ENCODE assay signal across 16 cellular contexts in the genomic region with DNA sequence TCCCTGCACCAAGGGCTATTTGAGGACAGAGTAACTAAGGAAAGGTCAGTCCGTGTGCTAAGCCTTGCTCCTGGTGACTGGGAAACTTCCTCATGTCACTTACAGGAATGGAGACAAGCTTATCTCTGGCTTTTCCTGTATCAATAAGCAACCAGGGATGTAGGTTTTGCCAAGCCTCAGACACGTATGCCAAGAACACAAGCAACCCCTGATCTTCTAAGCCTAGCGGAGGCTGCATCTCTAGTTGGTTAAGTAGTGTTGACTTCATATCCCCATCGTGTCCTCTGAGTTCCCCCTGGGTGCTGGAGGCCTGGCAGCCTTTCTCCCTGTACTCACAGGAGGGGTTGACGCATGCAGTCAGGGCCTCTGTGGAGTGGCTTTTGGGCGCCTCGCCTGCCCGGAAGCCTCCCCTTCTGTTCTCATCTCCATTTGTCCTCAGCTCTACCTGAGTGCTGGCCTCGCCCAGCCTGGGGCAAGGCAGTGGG. TPM values are rescaled to one million over a fixed set of nuclear protein-coding genes. Genes with fewer than 3 reads are reported as not detected.
DNase-seq lines count a peak whose midpoint lies in the region; ATAC-seq and TF ChIP-seq lines count a peak whose summit lies in the region.
"Had no signal": no experiment of that assay in that cellular context is flagged by ENCODE, and none has a peak within 500 bp of the region (broad histone marks: within the 10 kb centered on the region; RNA-seq: fewer than 3 reads in every experiment).

No MANE protein-coding gene starts in this region.

- CTCF ChIA-PET in CD8-positive, alpha-beta T cell (lab: Charles Lee), result interaction anchor here (1.2 to 7.3 kb wide), 5 partner anchors 10 to 60 kb away, joined by 3 to 51 read pairs (median 7); no protein-coding TSS in a partner anchor

- peak; percentile 76 for ATAC-seq in Right ventricle myocardium inferior
- peak; percentile 3 for ATAC-seq in mucosa of descending colon
- ATAC-seq in GM19351 (IDR thresholded peaks at IDR 0.05; ENCODE audit: unreplicated experiment), result no peak
- no peak for ATAC-seq in CD8-positive, alpha-beta T cell
- ATAC-seq: activated T-cell treated with anti-CD3 and anti-CD28 coated beads, Interleukin-2, amount 50 U/mL, for 72 hours; naive thymus-derived CD4-positive, alpha-beta T cell had no signal

- WGBS in testis, 2 donors, result 56 to 80% methylated on average over 9 of the region's 9 CpGs
- 91 to 94% methylated on average over 9 of the region's 9 CpGs for WGBS in GM23248 (ENCODE audit: low coverage in 1 of 2, low lambda C conversion rate in 2 of 2, missing lambda C conversion rate in 2 of 2), 2 experiments

- H3K36me3 Mint-ChIP-seq in CD8-positive, alpha-beta T cell, result no peaks in the 10 kb centered on the region
- H3K36me3 Mint-ChIP-seq: naive thymus-derived CD4-positive, alpha-beta T cell had no signal

- H3K4me3 ChIP-seq in adipocyte (ENCODE audit: low read length), result peak overlapping the region; percentile 90
- no peak overlapping the region for H3K4me3 ChIP-seq in mucosa of descending colon
- no peak overlapping the region for H3K4me3 ChIP-seq in testis
- H3K4me3 ChIP-seq in GM23248, result no peak overlapping the region
- H3K4me3 ChIP-seq in CD8-positive, alpha-beta T cell (ENCODE audit: low read depth, low read length), result no peak overlapping the region
- H3K4me3 ChIP-seq: HAP-1, skin epidermis had no signal

- H3K27me3 Mint-ChIP-seq in CD8-positive, alpha-beta T cell (ENCODE audit: low read depth), result peaks cover 14% of the 10 kb centered on the region

- H3K4me2 ChIP-seq in GM23248 (ENCODE audit: unreplicated experiment), result no peak overlapping the region

- H4K20me1 ChIP-seq in GM23248 (ENCODE audit: insufficient read depth), result no peaks in the 10 kb centered on the region

- H3K9ac ChIP-seq in adipocyte (ENCODE audit: low read length) (peak overlapping the region; percentile 86), GM23248 (no peak overlapping the region)

- H3K27me3 ChIP-seq in adipocyte (replicated peaks; ENCODE audit: control insufficient read depth, insufficient read depth, low read length), result no peaks in the 10 kb centered on the region
- no peaks in the 10 kb centered on the region for H3K27me3 ChIP-seq in testis
- H3K27me3 ChIP-seq in GM23248 (replicated peaks; ENCODE audit: insufficient read depth), result no peaks in the 10 kb centered on the region
- no peaks in the 10 kb centered on the region for H3K27me3 ChIP-seq in CD8-positive, alpha-beta T cell (ENCODE audit: insufficient read depth, low read length)

- H2AFZ ChIP-seq in GM23248, result no peak overlapping the region

- DNase-seq in adipocyte (ENCODE audit: low read depth) (no peak), Right ventricle myocardium inferior (ENCODE audit: missing footprints) (peak; percentile 85), mucosa of descending colon (no peak), testis (peak; percentile 50), GM23248 (no peak)
- DNase-seq in effector CD8-positive, alpha-beta T cell (lab: John Stamatoyannopoulos, UW), result no peak
- no peak for DNase-seq in CD8-positive, alpha-beta T cell
- DNase-seq: activated CD4-positive, alpha-beta T cell treated with anti-CD3 and anti-CD28 coated beads, Interleukin-2, amount 10 ng/mL, durations not matched to agents 7 days and 5 days; activated T-cell treated with anti-CD3 and anti-CD28 coated beads, Interleukin-2, amount 50 U/mL, for 72 hours; foreskin fibroblast; naive thymus-derived CD4-positive, alpha-beta T cell; NCI-H187 treated with DMSO at 0.1 percent for 48 hours; substantia nigra had no signal

- H3K4me1 Mint-ChIP-seq in CD8-positive, alpha-beta T cell (ENCODE audit: low read depth), result peaks cover 12% of the 10 kb centered on the region

- no peak for TF ChIP-seq POLR2A in testis (IDR thresholded peaks at IDR 0.05)

- H3K9me2 ChIP-seq in GM23248 (ENCODE audit: insufficient read depth), result no peaks in the 10 kb centered on the region

- 0 out of 2 replicates have a peak, but pooled peaks cover 5% of the 10 kb centered on the region for H3F3A ChIP-seq in GM23248 (ENCODE audit: insufficient read depth)

- H3K4me1 ChIP-seq in adipocyte (ENCODE audit: control insufficient read depth, insufficient read depth, low read length) (peaks cover 71% of the 10 kb centered on the region), mucosa of descending colon (ENCODE audit: low read depth) (peaks cover 51% of the 10 kb centered on the region), testis (peaks cover 56% of the 10 kb centered on the region), GM23248 (ENCODE audit: insufficient read depth) (peaks cover 35% of the 10 kb centered on the region)
- peaks cover 8% of the 10 kb centered on the region for H3K4me1 ChIP-seq in CD8-positive, alpha-beta T cell (ENCODE audit: insufficient read depth, low read length)

- H3K79me2 ChIP-seq in GM23248 (ENCODE audit: insufficient read depth), result no peaks in the 10 kb centered on the region

- H3K9me3 Mint-ChIP-seq in CD8-positive, alpha-beta T cell, result no peaks in the 10 kb centered on the region
- H3K9me3 Mint-ChIP-seq: activated CD4-positive, alpha-beta T cell treated with anti-CD3 and anti-CD28 coated beads, Interleukin-2, amount 10 ng/mL, durations not matched to agents 7 days and 5 days; activated T-cell treated with anti-CD3 and anti-CD28 coated beads, Interleukin-2, amount 50 U/mL, for 72 hours; naive thymus-derived CD4-positive, alpha-beta T cell had no signal

- TF ChIP-seq CTCF in mucosa of descending colon (IDR thresholded peaks at IDR 0.05), result no peak
- TF ChIP-seq CTCF in testis (IDR thresholded peaks at IDR 0.05), result no peak
- no peak for TF ChIP-seq CTCF in CD8-positive, alpha-beta T cell (IDR thresholded peaks at IDR 0.05)

- H3K9me3 ChIP-seq in adipocyte (ENCODE audit: control insufficient read depth, low read length) (no peaks in the 10 kb centered on the region), mucosa of descending colon (no peaks in the 10 kb centered on the region), testis (no peaks in the 10 kb centered on the region), GM23248 (ENCODE audit: low read depth) (no peaks in the 10 kb centered on the region)
- H3K9me3 ChIP-seq in CD8-positive, alpha-beta T cell (ENCODE audit: low read length), result no peaks in the 10 kb centered on the region
- H3K9me3 ChIP-seq: HAP-1 had no signal

- in situ Hi-C loops in GM23248 (cut with MboI), result no loop called here

- H3K27ac Mint-ChIP-seq in CD8-positive, alpha-beta T cell, result no peak overlapping the region
- H3K27ac Mint-ChIP-seq: activated CD4-positive, alpha-beta T cell treated with anti-CD3 and anti-CD28 coated beads, Interleukin-2, amount 10 ng/mL, durations not matched to agents 7 days and 5 days; activated T-cell treated with anti-CD3 and anti-CD28 coated beads, Interleukin-2, amount 50 U/mL, for 72 hours; naive thymus-derived CD4-positive, alpha-beta T cell had no signal

- POLR2A ChIA-PET in CD8-positive, alpha-beta T cell (lab: Charles Lee), result no interaction called here

- H3K4me3 Mint-ChIP-seq in CD8-positive, alpha-beta T cell, result no peak overlapping the region
- H3K4me3 Mint-ChIP-seq: activated CD4-positive, alpha-beta T cell treated with anti-CD3 and anti-CD28 coated beads, Interleukin-2, amount 10 ng/mL, durations not matched to agents 7 days and 5 days had no signal

- no peaks in the 10 kb centered on the region for H3K36me3 ChIP-seq in adipocyte (ENCODE audit: control insufficient read depth, insufficient read depth, low read length, severe bottlenecking)
- no peaks in the 10 kb centered on the region for H3K36me3 ChIP-seq in mucosa of descending colon (ENCODE audit: low read depth)
- H3K36me3 ChIP-seq in testis (ENCODE audit: low read depth, missing control alignments), result no peaks in the 10 kb centered on the region
- H3K36me3 ChIP-seq in GM23248 (ENCODE audit: low read depth), result no peaks in the 10 kb centered on the region
- H3K36me3 ChIP-seq in CD8-positive, alpha-beta T cell (ENCODE audit: insufficient read depth, low read length), result no peaks in the 10 kb centered on the region
- H3K36me3 ChIP-seq: HAP-1 had no signal

- intact Hi-C loops in Right ventricle myocardium inferior (cut with DNase I), result loop anchor here (2.0 to 5.0 kb wide), 2 partner anchors 24 to 370 kb away; no protein-coding TSS in a partner anchor
- intact Hi-C loops in mucosa of descending colon (cut with DNase I, micrococcal nuclease), result no loop called here
- intact Hi-C loops in testis (cut with DNase I; ENCODE audit: low total_unique reads), result no loop called here
- intact Hi-C loops in CD8-positive, alpha-beta T cell (cut with DNase I, micrococcal nuclease), result no loop called here

- H3K27ac ChIP-seq in testis, result peak overlapping the region in 1 of 2 donors; percentile 59
- H3K27ac ChIP-seq in GM23248, result no peak overlapping the region
- no peak overlapping the region for H3K27ac ChIP-seq in CD8-positive, alpha-beta T cell (ENCODE audit: low read depth, low read length)

RNA-seq across cellular contexts. Expression of a gene that starts 1.4 kb away (rescaled TPM):
- total RNA-seq in Right ventricle myocardium inferior, result 240 TPM
- 10 to 100 TPM; 16.9 to 33.3 (median 22.1) TPM for total RNA-seq in mucosa of descending colon
- 1 to 10 TPM; 9.1 to 9.8 TPM for total RNA-seq in testis
- polyA plus RNA-seq in testis (ENCODE audit: insufficient read depth, low read depth, low replicate concordance), result 22.5 TPM
- 12.2 and 14.4 TPM in 2 replicates for total RNA-seq in GM23248 (2014; rRNA removed; shearing (Covaris generic))
- 5.7 and 6.1 TPM in 2 replicates for polyA plus RNA-seq in GM23248 (2016; fragmentation: Nextera tagmentation; extraction: Ambion mirVana)
- total RNA-seq in CD8-positive, alpha-beta T cell, result under 1 TPM in 1 of 2 experiments, not detected in 1; 0.78 TPM
- total RNA-seq: activated CD4-positive, alpha-beta T cell treated with anti-CD3 and anti-CD28 coated beads, Interleukin-2, amount 10 ng/mL, durations not matched to agents 7 days and 5 days had no signal
- polyA plus RNA-seq: naive thymus-derived CD4-positive, alpha-beta T cell had no signal

RNA-seq across cellular contexts. Expression of a gene that starts 13.0 kb away (rescaled TPM):
- total RNA-seq in Right ventricle myocardium inferior, result 31.1 TPM
- total RNA-seq in mucosa of descending colon, result 100 to 1,000 TPM; 159 to 376 (median 242) TPM
- total RNA-seq in testis, result 10 to 100 TPM; 60.6 to 64.1 TPM
- polyA plus RNA-seq in testis (ENCODE audit: insufficient read depth, low read depth, low replicate concordance), result 80.5 TPM
- total RNA-seq in GM23248 (2014; rRNA removed; shearing (Covaris generic)), result 52.0 and 52.4 TPM in 2 replicates
- 44.8 and 46.2 TPM in 2 replicates for polyA plus RNA-seq in GM23248 (2016; fragmentation: Nextera tagmentation; extraction: Ambion mirVana)
- 10 to 100 TPM; 41.6 to 48.9 TPM for total RNA-seq in CD8-positive, alpha-beta T cell

RNA-seq across cellular contexts. Expression of a gene that starts 42.8 kb away (rescaled TPM):
- 611 TPM for total RNA-seq in Right ventricle myocardium inferior
- 100 to 1,000 TPM; 329 to 838 (median 752) TPM for total RNA-seq in mucosa of descending colon
- total RNA-seq in testis, result 100 to 1,000 TPM; 498 to 845 TPM
- polyA plus RNA-seq in testis (ENCODE audit: insufficient read depth, low read depth, low replicate concordance), result 328 TPM
- total RNA-seq in GM23248 (2014; rRNA removed; shearing (Covaris generic)), result 8.3 and 8.8 TPM in 2 replicates
- 8.6 and 12.6 TPM in 2 replicates for polyA plus RNA-seq in GM23248 (2016; fragmentation: Nextera tagmentation; extraction: Ambion mirVana)
- 10 to 100 TPM; 30.9 to 32.0 TPM for total RNA-seq in CD8-positive, alpha-beta T cell

RNA-seq across cellular contexts. Expression of a gene that starts 52.1 kb away (rescaled TPM):
- total RNA-seq in Right ventricle myocardium inferior (29.8 TPM), mucosa of descending colon (100 to 1,000 TPM in 1 of 3 donors, 10 to 100 TPM in 2; 89.6 to 160 (median 97.4) TPM), testis (10 to 100 TPM; 34.9 to 48.5 TPM)
- polyA plus RNA-seq in testis (ENCODE audit: insufficient read depth, low read depth, low replicate concordance) (20.3 TPM), GM23248 (2016; fragmentation: Nextera tagmentation; extraction: Ambion mirVana) (4.3 and 5.1 TPM in 2 replicates)
- total RNA-seq in GM23248 (2014; rRNA removed; shearing (Covaris generic)), result 7.8 and 8.4 TPM in 2 replicates
- total RNA-seq in CD8-positive, alpha-beta T cell, result 10 to 100 TPM; 84.1 to 92.8 TPM

Comparison
In these comparisons a context has a peak if more than half of its experiments do, and no peak if none do; other contexts are left out.
1. DNase-seq: peak in Right ventricle myocardium inferior (single experiment) and testis (single experiment); none in adipocyte (single experiment), mucosa of descending colon (0 of 3), GM23248 (single experiment), effector CD8-positive, alpha-beta T cell (single experiment) and CD8-positive, alpha-beta T cell (0 of 7).
2. ATAC-seq: peak in Right ventricle myocardium inferior (single experiment) and mucosa of descending colon (single experiment); none in GM19351 (single experiment) and CD8-positive, alpha-beta T cell (single experiment).
3. RNA of a gene that starts 42.8 kb away (total RNA-seq): 498 to 845 TPM in testis, 329 to 838 TPM in mucosa of descending colon and 611 TPM in Right ventricle myocardium inferior (single experiment); 30.9 to 32.0 TPM in CD8-positive, alpha-beta T cell and 8.3 to 8.8 TPM in GM23248; every median in the first group is over 4 times any median in the second.